In genomic region chr9:88915916-88916315, GRCh38 we compare ENCODE assay signal across 14 cellular contexts.
"Had no signal": no experiment of that assay in that cellular context is flagged by ENCODE, and none has a peak within 500 bp of the region (broad histone marks: within the 10 kb centered on the region; RNA-seq: fewer than 3 reads in every experiment).

No MANE protein-coding gene starts in this region.

- H3K27me3 ChIP-seq: dorsolateral prefrontal cortex, upper lobe of right lung had no signal

- H3K4me3 ChIP-seq: dorsolateral prefrontal cortex, lower lobe of right lung, spleen, upper lobe of right lung had no signal

- H3K36me3 ChIP-seq: lower lobe of right lung, spleen, upper lobe of right lung had no signal

- H3K9me3 ChIP-seq: lower lobe of right lung had no signal

- ATAC-seq: activated CD8-positive, alpha-beta memory T cell treated with anti-CD3 and anti-CD28 coated beads, Interleukin-2, amount 10 ng/mL, durations not matched to agents 7 days and 5 days; lower lobe of right lung; upper lobe of right lung had no signal

- H3K4me1 Mint-ChIP-seq: activated CD4-positive, alpha-beta memory T cell treated with anti-CD3 and anti-CD28 coated beads, Interleukin-2, amount 10 ng/mL, durations not matched to agents 7 days and 5 days had no signal

- H3K4me1 ChIP-seq: lower lobe of right lung, upper lobe of right lung had no signal

- H3K27ac Mint-ChIP-seq: activated CD4-positive, alpha-beta memory T cell treated with anti-CD3 and anti-CD28 coated beads, Interleukin-2, amount 10 ng/mL, durations not matched to agents 7 days and 5 days; activated CD8-positive, alpha-beta memory T cell treated with anti-CD3 and anti-CD28 coated beads, Interleukin-2, amount 10 ng/mL, durations not matched to agents 7 days and 5 days; activated naive CD8-positive, alpha-beta T cell; stimulated activated naive B cell treated with anti-CD40 and anti-IgM and Interleukin-4, amounts not matched to agents 10 μg/mL and 1 μg/mL and 100 μg/mL, for 72 hours; T-helper 2 cell treated with Interferon-gamma antibody and Interleukin-4, amounts not matched to agents 5 μg/mL and 100 μg/mL, for 36 hours had no signal

- DNase-seq: activated CD4-positive, alpha-beta memory T cell treated with anti-CD3 and anti-CD28 coated beads, Interleukin-2, amount 10 ng/mL, durations not matched to agents 7 days and 5 days; activated CD4-positive, alpha-beta T cell treated with anti-CD3 and anti-CD28 coated beads for 48 hours; activated CD4-positive, CD25-positive, alpha-beta regulatory T cell; activated CD8-positive, alpha-beta memory T cell treated with anti-CD3 and anti-CD28 coated beads, Interleukin-2, amount 10 ng/mL, durations not matched to agents 7 days and 5 days; foreskin fibroblast; hippocampal formation; lower lobe of right lung; retina; spleen; stimulated activated naive B cell treated with anti-CD40 and anti-IgM and Interleukin-4, amounts not matched to agents 10 μg/mL and 1 μg/mL and 100 μg/mL, for 72 hours; upper lobe of right lung had no signal

- H3K4me3 Mint-ChIP-seq: activated CD4-positive, alpha-beta memory T cell treated with anti-CD3 and anti-CD28 coated beads, Interleukin-2, amount 10 ng/mL, durations not matched to agents 7 days and 5 days; activated CD8-positive, alpha-beta memory T cell treated with anti-CD3 and anti-CD28 coated beads, Interleukin-2, amount 10 ng/mL, durations not matched to agents 7 days and 5 days; activated naive CD8-positive, alpha-beta T cell; stimulated activated naive B cell treated with anti-CD40 and anti-IgM and Interleukin-4, amounts not matched to agents 10 μg/mL and 1 μg/mL and 100 μg/mL, for 72 hours; T-helper 2 cell treated with Interferon-gamma antibody and Interleukin-4, amounts not matched to agents 5 μg/mL and 100 μg/mL, for 36 hours had no signal

- H3K27ac ChIP-seq: lower lobe of right lung, spleen, upper lobe of right lung had no signal
